Comparison of ENCODE assay signal across 10 cellular contexts in the genomic region with DNA sequence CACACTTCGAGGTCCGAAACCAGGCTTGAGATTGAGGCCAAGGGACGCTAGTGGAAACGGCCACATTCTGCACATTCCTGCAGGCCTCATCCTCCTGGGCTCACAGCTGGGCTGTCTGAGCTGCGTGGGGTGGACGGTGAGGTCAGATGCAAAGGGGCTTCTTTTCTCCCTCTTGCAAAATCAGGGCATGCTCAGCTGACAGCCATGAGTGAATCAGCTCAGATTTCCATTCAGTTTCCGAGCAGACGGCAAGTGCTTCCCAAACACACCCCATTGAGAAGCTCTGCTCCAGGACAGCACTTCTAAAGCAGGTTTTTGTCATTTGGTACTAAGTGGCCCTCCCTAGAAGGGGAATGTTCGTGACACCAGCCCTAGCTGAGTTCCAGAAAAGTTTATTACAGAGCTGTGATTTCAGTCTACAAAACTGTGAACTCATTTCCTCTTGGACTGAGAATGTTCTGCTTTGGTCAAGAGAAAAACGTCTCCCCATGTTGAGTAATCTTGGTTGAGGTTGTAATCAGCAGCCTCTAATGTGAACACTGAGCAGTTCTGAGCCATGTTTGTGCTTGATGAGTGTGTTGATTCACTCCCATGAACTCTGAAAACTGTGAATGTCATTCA. TPM values are rescaled to one million over a fixed set of nuclear protein-coding genes. Genes with fewer than 3 reads are reported as not detected.
DNase-seq lines count a peak whose midpoint lies in the region; ATAC-seq and TF ChIP-seq lines count a peak whose summit lies in the region.
"Had no signal": no experiment of that assay in that cellular context is flagged by ENCODE, and none has a peak within 500 bp of the region (broad histone marks: within the 10 kb centered on the region; RNA-seq: fewer than 3 reads in every experiment).

No MANE protein-coding gene starts in this region.

- TF ChIP-seq CTCF in epithelial cell of proximal tubule (conservative IDR thresholded peaks at IDR 0.05; ENCODE audit: low read depth, low read length) (no peak), Caco-2 (IDR thresholded peaks at IDR 0.05; ENCODE audit: insufficient read depth in 1 of 2, low read depth in 1 of 2, low read length in 1 of 2, severe bottlenecking in 1 of 2, unreplicated experiment in 1 of 2) (no peak)

- H3K27ac ChIP-seq in substantia nigra (ENCODE audit: low read depth, low read length, poor library complexity, severe bottlenecking), result peak overlapping the region; percentile 56

- CTCF ChIA-PET in Caco-2 (lab: Charles Lee), result no interaction called here

- no peak overlapping the region for H3K4me3 Mint-ChIP-seq in Caco-2 (ENCODE audit: unreplicated experiment)
- H3K4me3 Mint-ChIP-seq: central memory CD8-positive, alpha-beta T cell had no signal

- H3K9me3 ChIP-seq in MG63, result no peaks in the 10 kb centered on the region
- H3K9me3 ChIP-seq in Caco-2, result no peaks in the 10 kb centered on the region

- no peaks in the 10 kb centered on the region for H3K4me1 ChIP-seq in Caco-2

- H3K9me3 Mint-ChIP-seq in Caco-2 (ENCODE audit: unreplicated experiment), result no peaks in the 10 kb centered on the region
- H3K9me3 Mint-ChIP-seq: central memory CD8-positive, alpha-beta T cell had no signal

- BruUV-seq in Caco-2 (replicated peaks; lab: Mats Ljungman, UMichigan), result no TSS peak

- H3K4me3 ChIP-seq in MG63, result no peak overlapping the region
- no peak overlapping the region for H3K4me3 ChIP-seq in epithelial cell of proximal tubule (ENCODE audit: low read depth, low read length)
- no peak overlapping the region for H3K4me3 ChIP-seq in Caco-2 (ENCODE audit: low read depth, low read length)

- POLR2A ChIA-PET in Caco-2 (lab: Charles Lee), result no interaction called here

- no peaks in the 10 kb centered on the region for H3K4me1 Mint-ChIP-seq in Caco-2 (ENCODE audit: low read depth, unreplicated experiment)
- H3K4me1 Mint-ChIP-seq: central memory CD8-positive, alpha-beta T cell had no signal

- H3K27me3 ChIP-seq in MG63 (no peaks in the 10 kb centered on the region), Caco-2 (replicated peaks; ENCODE audit: control insufficient read depth, insufficient read depth, low read length) (no peaks in the 10 kb centered on the region; the same call in 1 of the 2 replicates)

- intact Hi-C loops in Caco-2 (cut with micrococcal nuclease; ENCODE audit: unreplicated experiment), result no loop called here

- no peak for ATAC-seq in GM19023 (IDR thresholded peaks at IDR 0.05; ENCODE audit: unreplicated experiment)
- ATAC-seq in HG03280 (IDR thresholded peaks at IDR 0.05; ENCODE audit: unreplicated experiment), result no peak
- ATAC-seq: activated CD4-positive, CD25-positive, alpha-beta regulatory T cell treated with anti-CD3 and anti-CD28 coated beads, Interleukin-2, amount 50 U/mL, for 24 hours had no signal

- H3K27me3 Mint-ChIP-seq in Caco-2 (ENCODE audit: insufficient read depth, unreplicated experiment), result no peaks in the 10 kb centered on the region

- H3K36me3 ChIP-seq in MG63 (peaks cover 54% of the 10 kb centered on the region), Caco-2 (ENCODE audit: control insufficient read depth, insufficient read depth, low read length) (no peaks in the 10 kb centered on the region)

- no peaks in the 10 kb centered on the region for H3K36me3 Mint-ChIP-seq in Caco-2 (ENCODE audit: insufficient read depth, unreplicated experiment)

- no peak overlapping the region for H3K27ac Mint-ChIP-seq in Caco-2 (ENCODE audit: unreplicated experiment)

- DNase-seq in MG63 (peak; percentile 88), epithelial cell of proximal tubule (ENCODE audit: low read depth) (peak; percentile 20), medulla oblongata (ENCODE audit: extremely low spot score) (peak; percentile 69), substantia nigra (lab: John Stamatoyannopoulos, UW) (peak in 11 of 49 donors; percentile 9 to 75 (median 18)), Caco-2 (no peak), germinal center (ENCODE audit: low spot score) (no peak)

RNA-seq across cellular contexts. Expression of a gene that starts 10.0 kb away (rescaled TPM):
- total RNA-seq in MG63 (2014; rRNA removed; shearing (Covaris generic); ENCODE audit: low replicate concordance), result 29.0 and 47.5 TPM in 2 replicates
- total RNA-seq in epithelial cell of proximal tubule, result 7.6 TPM in 2 replicates
- 0.49 TPM in 1 of 2 replicates, not detected in the other for total RNA-seq in Caco-2 (2022)

Comparison
In these comparisons a context has a peak if more than half of its experiments do, and no peak if none do; other contexts are left out.
1. DNase-seq: peak in MG63 (single experiment), epithelial cell of proximal tubule (single experiment) and medulla oblongata (single experiment); none in Caco-2 (0 of 2) and germinal center (single experiment).